23 cellular contexts compared by ENCODE assay signal in the genomic region with DNA sequence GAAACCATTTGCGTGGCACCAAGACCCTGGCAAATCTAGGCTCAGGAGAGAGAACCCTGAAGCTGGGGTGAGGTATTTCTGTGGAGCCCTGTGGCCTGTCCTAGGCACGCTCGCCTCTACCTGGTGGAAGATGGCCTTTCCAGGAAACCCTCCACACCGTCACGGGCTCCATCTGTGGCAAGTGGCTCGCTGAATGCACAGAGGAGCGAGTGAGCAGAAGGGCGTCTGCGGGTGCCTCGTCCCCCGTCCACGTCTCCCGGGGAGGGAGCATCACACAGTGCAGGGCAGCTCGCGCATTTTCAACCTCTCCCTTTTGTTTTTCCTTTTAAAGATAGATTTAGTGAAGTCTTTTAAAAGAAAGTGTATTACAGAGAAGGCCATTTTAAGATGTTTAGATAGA. TPM values are rescaled to one million over a fixed set of nuclear protein-coding genes. Genes with fewer than 3 reads are reported as not detected.
"Had no signal": no experiment of that assay in that cellular context is flagged by ENCODE, and none has a peak within 500 bp of the region (broad histone marks: within the 10 kb centered on the region; RNA-seq: fewer than 3 reads in every experiment).

No MANE protein-coding gene starts in this region.

- H3K27me3 Mint-ChIP-seq: activated B cell treated with CpG ODN at 0.5 μM for 24 hours; activated CD4-positive, alpha-beta memory T cell treated with anti-CD3 and anti-CD28 coated beads for 36 hours; activated CD4-positive, alpha-beta T cell treated with anti-CD3 and anti-CD28 coated beads, Interleukin-2, amount 10 ng/mL, durations not matched to agents 7 days and 5 days; activated naive CD8-positive, alpha-beta T cell treated with anti-CD3 and anti-CD28 coated beads, Interleukin-2, amount 50 U/mL, for 24 hours; brain had no signal

- H3K27me3 ChIP-seq: ascending aorta, cardiac muscle cell had no signal

- H3K27ac Mint-ChIP-seq: activated B cell treated with CpG ODN at 0.5 μM for 24 hours; activated CD4-positive, alpha-beta memory T cell treated with anti-CD3 and anti-CD28 coated beads for 36 hours; activated CD4-positive, alpha-beta T cell treated with anti-CD3 and anti-CD28 coated beads, Interleukin-2, amount 10 ng/mL, durations not matched to agents 7 days and 5 days; activated naive CD4-positive, alpha-beta T cell treated with anti-CD3 and anti-CD28 coated beads, Interleukin-2, amount 50 U/mL, for 72 hours; activated naive CD8-positive, alpha-beta T cell treated with anti-CD3 and anti-CD28 coated beads, Interleukin-2, amount 50 U/mL, for 24 hours; T-helper 1 cell treated with Interleukin-12 subunit alpha and Interleukin-12 subunit beta and Interleukin-4 antibody, amounts not matched to agents 30 μg/mL and 1 μg/mL, for 36 hours had no signal

- H3K27ac ChIP-seq: ascending aorta, cardiac muscle cell had no signal

- H3K4me3 Mint-ChIP-seq: activated B cell treated with CpG ODN at 0.5 μM for 24 hours; activated CD4-positive, alpha-beta memory T cell treated with anti-CD3 and anti-CD28 coated beads for 36 hours; activated CD4-positive, alpha-beta T cell treated with anti-CD3 and anti-CD28 coated beads, Interleukin-2, amount 10 ng/mL, durations not matched to agents 7 days and 5 days; activated naive CD8-positive, alpha-beta T cell treated with anti-CD3 and anti-CD28 coated beads, Interleukin-2, amount 50 U/mL, for 24 hours; activated T-cell treated with anti-CD3 and anti-CD28 coated beads, Interleukin-2, amount 50 U/mL, for 4 hours; brain; T-helper 1 cell treated with Interleukin-12 subunit alpha and Interleukin-12 subunit beta and Interleukin-4 antibody, amounts not matched to agents 30 μg/mL and 1 μg/mL, for 36 hours had no signal

- ATAC-seq: activated naive CD4-positive, alpha-beta T cell treated with anti-CD3 and anti-CD28 coated beads, Interleukin-2, amount 50 U/mL, for 72 hours; activated naive CD8-positive, alpha-beta T cell treated with anti-CD3 and anti-CD28 coated beads, Interleukin-2, amount 50 U/mL, for 24 hours; activated T-cell treated with anti-CD3 and anti-CD28 coated beads, Interleukin-2, amount 50 U/mL, for 4 hours had no signal

- H3K9me3 Mint-ChIP-seq: activated B cell treated with CpG ODN at 0.5 μM for 24 hours, brain had no signal

- H3K4me1 ChIP-seq: ascending aorta had no signal

- DNase-seq: activated B cell treated with CpG ODN at 0.5 μM for 24 hours; activated CD4-positive, alpha-beta memory T cell treated with anti-CD3 and anti-CD28 coated beads for 36 hours; activated CD4-positive, alpha-beta T cell treated with anti-CD3 and anti-CD28 coated beads, Interleukin-2, amount 10 ng/mL, durations not matched to agents 7 days and 5 days; activated CD8-positive, alpha-beta memory T cell treated with anti-CD3 and anti-CD28 coated beads for 24 hours; activated naive CD4-positive, alpha-beta T cell treated with Interleukin-2 at 50 U/mL for 16 hours; activated naive CD8-positive, alpha-beta T cell treated with anti-CD3 and anti-CD28 coated beads, Interleukin-2, amount 50 U/mL, for 24 hours; activated T-cell treated with anti-CD3 and anti-CD28 coated beads, Interleukin-2, amount 50 U/mL, for 4 hours; amniotic stem cell; Karpas-422; MM.1S; NCI-H1105; NCI-H1436; NCI-H1694 treated with DMSO at 0.1 percent for 48 hours; NCI-H2029 treated with DMSO at 0.1 percent for 48 hours; NCI-H345; NCI-H510A treated with DMSO at 0.1 percent for 48 hours; NCI-H69; SHP77 treated with DMSO at 0.1 percent for 48 hours had no signal

- H3K4me1 Mint-ChIP-seq: activated B cell treated with CpG ODN at 0.5 μM for 24 hours; activated CD4-positive, alpha-beta T cell treated with anti-CD3 and anti-CD28 coated beads, Interleukin-2, amount 10 ng/mL, durations not matched to agents 7 days and 5 days; activated naive CD8-positive, alpha-beta T cell treated with anti-CD3 and anti-CD28 coated beads, Interleukin-2, amount 50 U/mL, for 24 hours had no signal

- H3K4me3 ChIP-seq: ascending aorta, cardiac muscle cell had no signal

RNA-seq across cellular contexts. Expression of a gene that starts 25.3 kb away (rescaled TPM):
- total RNA-seq: activated B cell treated with CpG ODN at 0.5 μM for 24 hours; activated CD4-positive, alpha-beta memory T cell treated with anti-CD3 and anti-CD28 coated beads for 36 hours; activated CD4-positive, alpha-beta T cell treated with anti-CD3 and anti-CD28 coated beads, Interleukin-2, amount 10 ng/mL, durations not matched to agents 7 days and 5 days; activated naive CD4-positive, alpha-beta T cell treated with anti-CD3 and anti-CD28 coated beads, Interleukin-2, amount 50 U/mL, for 72 hours; activated T-cell treated with anti-CD3 and anti-CD28 coated beads, Interleukin-2, amount 50 U/mL, for 4 hours; ascending aorta had no signal
